16 cellular contexts compared by ENCODE assay signal in genomic region chr2:68432696-68433658, GRCh38. TPM values are rescaled to one million over a fixed set of nuclear protein-coding genes. Genes with fewer than 3 reads are reported as not detected.
DNase-seq lines count a peak whose midpoint lies in the region; ATAC-seq and TF ChIP-seq lines count a peak whose summit lies in the region.
"Had no signal": no experiment of that assay in that cellular context is flagged by ENCODE, and none has a peak within 500 bp of the region (broad histone marks: within the 10 kb centered on the region; RNA-seq: fewer than 3 reads in every experiment).

No MANE protein-coding gene starts in this region.

- no peak for TF ChIP-seq CTCF in body of pancreas (IDR thresholded peaks at IDR 0.05)
- TF ChIP-seq CTCF in nephron progenitor cell (IDR thresholded peaks at IDR 0.05), result no peak

- H4K91ac ChIP-seq in trophoblast cell (ENCODE audit: low read depth, low read length), result no peak overlapping the region

- H3K9ac ChIP-seq in trophoblast cell (ENCODE audit: low read length), result no peak overlapping the region

- no peaks in the 10 kb centered on the region for H3K36me3 Mint-ChIP-seq in nephron progenitor cell (ENCODE audit: low read depth)
- H3K36me3 Mint-ChIP-seq in activated T-helper 1 cell treated with anti-CD3 and anti-CD28 coated beads, Interleukin-12 subunit alpha, Interleukin-12 subunit beta, Interleukin-2, Interleukin-4 antibody, amounts not matched to agents 30 ng/mL and 10 ng/mL and 1 ng/mL, durations not matched to agents 14 hours and 24 hours and 36 hours (ENCODE audit: low read depth), result peaks cover 1% of the 10 kb centered on the region
- H3K36me3 Mint-ChIP-seq: CD4-positive, alpha-beta memory T cell had no signal

- H3K4me3 ChIP-seq in body of pancreas (no peak overlapping the region), trophoblast cell (ENCODE audit: low read depth, low read length) (peak overlapping the region; percentile 36)

- H3K27me3 ChIP-seq in body of pancreas, result no peaks in the 10 kb centered on the region
- no peaks in the 10 kb centered on the region for H3K27me3 ChIP-seq in trophoblast cell (ENCODE audit: insufficient read depth, low read length)

- intact Hi-C loops in body of pancreas (cut with DNase I), result no loop called here
- intact Hi-C loops in activated T-helper 1 cell treated with anti-CD3 and anti-CD28 coated beads, Interleukin-12 subunit alpha, Interleukin-12 subunit beta, Interleukin-2, Interleukin-4 antibody, amounts not matched to agents 30 ng/mL and 10 ng/mL and 1 ng/mL, durations not matched to agents 14 hours and 24 hours and 36 hours (cut with micrococcal nuclease), result no loop called here

- no peak overlapping the region for H3K27ac Mint-ChIP-seq in nephron progenitor cell
- H3K27ac Mint-ChIP-seq in activated T-helper 1 cell treated with anti-CD3 and anti-CD28 coated beads, Interleukin-12 subunit alpha, Interleukin-12 subunit beta, Interleukin-2, Interleukin-4 antibody, amounts not matched to agents 30 ng/mL and 10 ng/mL and 1 ng/mL, durations not matched to agents 14 hours and 24 hours and 36 hours, result no peak overlapping the region
- H3K27ac Mint-ChIP-seq: B cell; CD4-positive, alpha-beta memory T cell had no signal

- no peak overlapping the region for H3K4ac ChIP-seq in trophoblast cell (ENCODE audit: low read depth, low read length)

- no peak overlapping the region for H2BK120ac ChIP-seq in trophoblast cell (ENCODE audit: insufficient read depth, low read length, poor library complexity)

- DNase-seq in DMS53 (lab: John Stamatoyannopoulos, UW), result peak; percentile 87
- peak; percentile 80 for DNase-seq in NCI-H146 (lab: John Stamatoyannopoulos, UW)
- peak in 3 of 4 donors; percentile 30 to 69 (median 46) for DNase-seq in body of pancreas
- no peak for DNase-seq in trophoblast cell
- no peak for DNase-seq in nephron progenitor cell
- no peak for DNase-seq in activated T-helper 1 cell treated with anti-CD3 and anti-CD28 coated beads, Interleukin-12 subunit alpha, Interleukin-12 subunit beta, Interleukin-2, Interleukin-4 antibody, amounts not matched to agents 30 ng/mL and 10 ng/mL and 1 ng/mL, durations not matched to agents 14 hours and 24 hours and 36 hours (ENCODE audit: low spot score)
- DNase-seq: CD4-positive, alpha-beta memory T cell; MM.1S; NCI-H1105 treated with DMSO at 0.1 percent for 48 hours; NCI-H1930; NCI-H2227 treated with DMSO at 0.1 percent for 48 hours; NCI-H774; SHP77 had no signal

- no peaks in the 10 kb centered on the region for H3K36me3 ChIP-seq in body of pancreas (replicated peaks in 1 of 2; ENCODE audit: insufficient read depth in 1 of 2, low read depth in 2 of 2)
- H3K36me3 ChIP-seq in trophoblast cell (ENCODE audit: control insufficient read depth in 1 of 2, insufficient read depth in 2 of 2, low read length in 2 of 2), result no peaks in the 10 kb centered on the region

- 50 to 66% methylated on average over 8 to 14 of the region's 14 CpGs for WGBS in body of pancreas, 2 donors
- no CpG with 5 or more reads among the region's 14 CpGs for WGBS in trophoblast cell (ENCODE audit: extremely low coverage, insufficient coverage, insufficient read length)

- no peak overlapping the region for H3K23ac ChIP-seq in trophoblast cell (ENCODE audit: low read length)

- no peaks in the 10 kb centered on the region for H3K9me3 Mint-ChIP-seq in nephron progenitor cell
- no peaks in the 10 kb centered on the region for H3K9me3 Mint-ChIP-seq in activated T-helper 1 cell treated with anti-CD3 and anti-CD28 coated beads, Interleukin-12 subunit alpha, Interleukin-12 subunit beta, Interleukin-2, Interleukin-4 antibody, amounts not matched to agents 30 ng/mL and 10 ng/mL and 1 ng/mL, durations not matched to agents 14 hours and 24 hours and 36 hours

- H3K79me2 ChIP-seq in trophoblast cell (ENCODE audit: control insufficient read depth, insufficient read depth, low read length, poor library complexity), result no peaks in the 10 kb centered on the region

- H2BK12ac ChIP-seq in trophoblast cell (ENCODE audit: low read length), result no peak overlapping the region

- no peak overlapping the region for H4K12ac ChIP-seq in trophoblast cell (ENCODE audit: low read depth, low read length)

- no peak overlapping the region for H3K14ac ChIP-seq in trophoblast cell (ENCODE audit: low read length)

- no peak overlapping the region for H2AK5ac ChIP-seq in trophoblast cell (ENCODE audit: low read length)

- no peak overlapping the region for H3K4me2 ChIP-seq in trophoblast cell (ENCODE audit: low read length)

- no peaks in the 10 kb centered on the region for H3K79me1 ChIP-seq in trophoblast cell (ENCODE audit: low read length)

- no peak overlapping the region for H3K18ac ChIP-seq in trophoblast cell (ENCODE audit: low read length)

- H3K9me3 ChIP-seq in body of pancreas (no peaks in the 10 kb centered on the region), trophoblast cell (ENCODE audit: insufficient read depth, low read depth, low read length) (peaks cover 12% of the 10 kb centered on the region)

- H3K4me1 Mint-ChIP-seq in nephron progenitor cell, result no peaks in the 10 kb centered on the region
- no peaks in the 10 kb centered on the region for H3K4me1 Mint-ChIP-seq in activated T-helper 1 cell treated with anti-CD3 and anti-CD28 coated beads, Interleukin-12 subunit alpha, Interleukin-12 subunit beta, Interleukin-2, Interleukin-4 antibody, amounts not matched to agents 30 ng/mL and 10 ng/mL and 1 ng/mL, durations not matched to agents 14 hours and 24 hours and 36 hours (ENCODE audit: low read depth)

- peaks cover 7% of the 10 kb centered on the region for H3K4me1 ChIP-seq in body of pancreas
- H3K4me1 ChIP-seq in trophoblast cell (ENCODE audit: control insufficient read depth in 1 of 2, insufficient read depth in 2 of 2, low read length in 2 of 2), result peaks cover 0 to 5% of the 10 kb centered on the region in 2 experiments

- H4K8ac ChIP-seq in trophoblast cell (ENCODE audit: low read depth, low read length), result no peak overlapping the region

- no peaks in the 10 kb centered on the region for H3K27me3 Mint-ChIP-seq in nephron progenitor cell (ENCODE audit: low read depth, poor library complexity)
- peaks cover 7% of the 10 kb centered on the region for H3K27me3 Mint-ChIP-seq in activated T-helper 1 cell treated with anti-CD3 and anti-CD28 coated beads, Interleukin-12 subunit alpha, Interleukin-12 subunit beta, Interleukin-2, Interleukin-4 antibody, amounts not matched to agents 30 ng/mL and 10 ng/mL and 1 ng/mL, durations not matched to agents 14 hours and 24 hours and 36 hours (ENCODE audit: insufficient read depth)
- H3K27me3 Mint-ChIP-seq: B cell had no signal

- no peak overlapping the region for H2AFZ ChIP-seq in trophoblast cell (ENCODE audit: insufficient read depth, low read length, poor library complexity)

- H3K4me3 Mint-ChIP-seq in nephron progenitor cell, result no peak overlapping the region
- no peak overlapping the region for H3K4me3 Mint-ChIP-seq in activated T-helper 1 cell treated with anti-CD3 and anti-CD28 coated beads, Interleukin-12 subunit alpha, Interleukin-12 subunit beta, Interleukin-2, Interleukin-4 antibody, amounts not matched to agents 30 ng/mL and 10 ng/mL and 1 ng/mL, durations not matched to agents 14 hours and 24 hours and 36 hours
- H3K4me3 Mint-ChIP-seq: B cell; CD4-positive, alpha-beta memory T cell had no signal

- no peak for TF ChIP-seq POLR2A in body of pancreas (IDR thresholded peaks at IDR 0.05)

- H3K27ac ChIP-seq in body of pancreas, result no peak overlapping the region
- no peak overlapping the region for H3K27ac ChIP-seq in trophoblast cell (ENCODE audit: low read depth, low read length)

- H2BK5ac ChIP-seq in trophoblast cell (ENCODE audit: low read depth, low read length, poor library complexity), result no peak overlapping the region

- peak; percentile 45 for ATAC-seq in body of pancreas
- no peak for ATAC-seq in HG03159 (IDR thresholded peaks at IDR 0.05; ENCODE audit: unreplicated experiment)
- ATAC-seq: SK-N-SH treated with all-trans-retinoic acid at 6 μM for 48 hours had no signal

RNA-seq across cellular contexts. Expression of gene FBXO48, which starts 34.1 kb away (rescaled TPM):
- 1 to 10 TPM in 1 of 2 donors, under 1 TPM in 1; 0.78 to 3.0 TPM for total RNA-seq in body of pancreas
- polyA plus RNA-seq in trophoblast cell (2013), result 0.82 and 0.83 TPM in 2 replicates
- total RNA-seq in activated T-helper 1 cell treated with anti-CD3 and anti-CD28 coated beads, Interleukin-12 subunit alpha, Interleukin-12 subunit beta, Interleukin-2, Interleukin-4 antibody, amounts not matched to agents 30 ng/mL and 10 ng/mL and 1 ng/mL, durations not matched to agents 14 hours and 24 hours and 36 hours, result 1.3 and 1.4 TPM in 2 replicates

RNA-seq across cellular contexts. Expression of gene APLF, which starts 34.4 kb away (rescaled TPM):
- total RNA-seq in body of pancreas, result 1 to 10 TPM; 3.9 to 4.0 TPM
- 1.8 TPM in 2 replicates for polyA plus RNA-seq in trophoblast cell (2013)
- total RNA-seq in activated T-helper 1 cell treated with anti-CD3 and anti-CD28 coated beads, Interleukin-12 subunit alpha, Interleukin-12 subunit beta, Interleukin-2, Interleukin-4 antibody, amounts not matched to agents 30 ng/mL and 10 ng/mL and 1 ng/mL, durations not matched to agents 14 hours and 24 hours and 36 hours, result 2.3 and 3.0 TPM in 2 replicates

Comparison
In these comparisons a context has a peak if more than half of its experiments do, and no peak if none do; other contexts are left out.
1. DNase-seq: peak in DMS53 (single experiment), NCI-H146 (single experiment) and body of pancreas (3 of 4); none in trophoblast cell (0 of 2), nephron progenitor cell (single experiment) and activated T-helper 1 cell treated with anti-CD3 and anti-CD28 coated beads, Interleukin-12 subunit alpha, Interleukin-12 subunit beta, Interleukin-2, Interleukin-4 antibody, amounts not matched to agents 30 ng/mL and 10 ng/mL and 1 ng/mL, durations not matched to agents 14 hours and 24 hours and 36 hours (single experiment).